ENCODE assay signal across 8 cellular contexts in genomic region chr11:68839953-68840641, GRCh38. TPM values are rescaled to one million over a fixed set of nuclear protein-coding genes. Genes with fewer than 3 reads are reported as not detected.
DNase-seq lines count a peak whose midpoint lies in the region; ATAC-seq and TF ChIP-seq lines count a peak whose summit lies in the region.

No MANE protein-coding gene starts in this region.

- H3K14ac ChIP-seq in neuronal stem cell (ENCODE audit: low read length): no peak overlapping the region

- H2BK15ac ChIP-seq in neuronal stem cell (ENCODE audit: low read length): no peak overlapping the region

- no peak overlapping the region for H2AK5ac ChIP-seq in neuronal stem cell (ENCODE audit: low read depth, low read length)

- peak overlapping the region; percentile 93 for H2AFZ ChIP-seq in neuronal stem cell (ENCODE audit: low read length)

- H3K27me3 ChIP-seq in HL-60 (ENCODE audit: insufficient read depth, poor library complexity, severe bottlenecking): no peaks in the 10 kb centered on the region
- H3K27me3 ChIP-seq in esophagus (ENCODE audit: control insufficient read depth in 1 of 2, insufficient read depth in 2 of 2, low read length in 2 of 2): no peaks in the 10 kb centered on the region
- peaks cover 41 to 66% (median 64%) of the 10 kb centered on the region in 3 experiments for H3K27me3 ChIP-seq in neuronal stem cell (ENCODE audit: control insufficient read depth in 3 of 3, insufficient read depth in 3 of 3, low read depth in 1 of 3, low read length in 3 of 3)

- H2BK12ac ChIP-seq in neuronal stem cell (ENCODE audit: low read length): no peak overlapping the region

- H3K79me1 ChIP-seq in neuronal stem cell (ENCODE audit: low read depth, low read length): peaks cover 2% of the 10 kb centered on the region

- no peak overlapping the region for H3K9ac ChIP-seq in neuronal stem cell (ENCODE audit: low read depth, low read length, poor library complexity)

- peaks cover 10 to 35% of the 10 kb centered on the region in 2 donors for H3K4me1 ChIP-seq in esophagus (ENCODE audit: control insufficient read depth in 2 of 2, insufficient read depth in 2 of 2, low read length in 1 of 2)
- H3K4me1 ChIP-seq in neuronal stem cell (ENCODE audit: control insufficient read depth in 2 of 2, insufficient read depth in 1 of 2, low read depth in 1 of 2, low read length in 2 of 2): peaks cover 12 to 27% of the 10 kb centered on the region in 2 donors

- H4K8ac ChIP-seq in neuronal stem cell (ENCODE audit: low read depth, low read length): no peak overlapping the region

- ATAC-seq in GM21717 (IDR thresholded peaks at IDR 0.05; ENCODE audit: unreplicated experiment): no peak

- H2BK5ac ChIP-seq in neuronal stem cell (ENCODE audit: low read length): no peak overlapping the region

- H3K4me2 ChIP-seq in neuronal stem cell (ENCODE audit: insufficient read depth, low read length, poor library complexity, severe bottlenecking): peak overlapping the region; percentile 86

- TF ChIP-seq CTCF in HL-60 (IDR thresholded peaks at IDR 0.05; ENCODE audit: insufficient read depth, low read length): no peak

- no peaks in the 10 kb centered on the region for H3K9me3 ChIP-seq in esophagus (ENCODE audit: control insufficient read depth in 2 of 2, insufficient read depth in 1 of 2, low read depth in 1 of 2, low read length in 1 of 2)
- peaks cover 0 to 6% of the 10 kb centered on the region in 2 donors for H3K9me3 ChIP-seq in neuronal stem cell (replicated peaks in 1 of 2; ENCODE audit: control insufficient read depth in 2 of 2, insufficient read depth in 1 of 2, low read depth in 1 of 2, low read length in 2 of 2)

- peak overlapping the region; percentile 92 for H3K27ac ChIP-seq in HL-60 (replicated peaks)
- H3K27ac ChIP-seq in esophagus (ENCODE audit: low read depth in 2 of 2, low read length in 1 of 2): peak overlapping the region; percentile 92 to 97
- H3K27ac ChIP-seq in neuronal stem cell (replicated peaks; ENCODE audit: low read length): no peak overlapping the region

- H4K91ac ChIP-seq in neuronal stem cell (ENCODE audit: low read depth, low read length, poor library complexity): no peak overlapping the region

- H3K4ac ChIP-seq in neuronal stem cell (ENCODE audit: low read length): no peak overlapping the region

- no peaks in the 10 kb centered on the region for H3K36me3 ChIP-seq in esophagus (ENCODE audit: control insufficient read depth in 2 of 2, insufficient read depth in 2 of 2, low read length in 1 of 2)
- no peaks in the 10 kb centered on the region for H3K36me3 ChIP-seq in neuronal stem cell (replicated peaks in 1 of 2; ENCODE audit: control insufficient read depth in 2 of 2, insufficient read depth in 2 of 2, low read length in 2 of 2)

- 8 to 9% methylated on average over 17 of the region's 17 CpGs for WGBS in esophagus, 2 donors
- WGBS in neuronal stem cell (ENCODE audit: extremely low coverage in 2 of 2, insufficient read length in 2 of 2, insufficient replicate concordance in 1 of 2), 2 donors: no CpG with 5 or more reads among the region's 17 CpGs

- H2BK120ac ChIP-seq in neuronal stem cell (ENCODE audit: low read depth, low read length): no peak overlapping the region

- DNase-seq in ELR (ENCODE audit: low read depth) (peak; percentile 54), HL-60 (ENCODE audit: low read depth in 1 of 2, low spot score in 1 of 2) (peak in 1 of 2 experiments; percentile 59), UCSD-AML1 (lab: John Stamatoyannopoulos, UW; ENCODE audit: unreplicated experiment) (peak; percentile 58), neuronal stem cell (ENCODE audit: low spot score) (no peak), AML-193 (lab: John Stamatoyannopoulos, UW) (no peak), NCI-H82 (lab: John Stamatoyannopoulos, UW) (no peak)

- no peak overlapping the region for H3K23ac ChIP-seq in neuronal stem cell (ENCODE audit: low read depth, low read length, poor library complexity)

- H3K18ac ChIP-seq in neuronal stem cell (ENCODE audit: low read length): no peak overlapping the region

- peak overlapping the region; percentile 94 for H3K4me3 ChIP-seq in HL-60 (replicated peaks; ENCODE audit: insufficient read depth, low read length)
- peak overlapping the region; percentile 71 to 82 for H3K4me3 ChIP-seq in esophagus (ENCODE audit: low read depth in 1 of 2, low read length in 2 of 2)
- H3K4me3 ChIP-seq in neuronal stem cell (ENCODE audit: low read length in 2 of 2): peak overlapping the region in 1 of 2 donors; percentile 47

RNA-seq across cellular contexts. Expression of gene CPT1A, which starts 1.6 kb away (rescaled TPM):
- polyA plus RNA-seq in esophagus: 10 to 100 TPM in 1 of 2 donors, 1 to 10 TPM in 1; 8.4 to 13.8 TPM
- 0.84 TPM for polyA plus RNA-seq in neuronal stem cell (2013, experiment 1 of 2)
- polyA plus RNA-seq in neuronal stem cell (2013, experiment 2 of 2): 0.93 TPM

Comparison
In these comparisons a context has a peak if more than half of its experiments do, and no peak if none do; other contexts are left out.
1. DNase-seq: peak in ELR (single experiment) and UCSD-AML1 (single experiment); none in neuronal stem cell (single experiment), AML-193 (0 of 2) and NCI-H82 (single experiment).